ENCODE assay signal across 1 cellular context in genomic region chr5:173494446-173494845, GRCh38.
TF ChIP-seq lines count a peak whose summit lies in the region.

No MANE protein-coding gene starts in this region.

TF ChIP-seq in GM12878, 131 proteins besides CTCF, POLR2A, EP300 and RAD21 (continued from another document):
- TF ChIP-seq, protein P1, sequence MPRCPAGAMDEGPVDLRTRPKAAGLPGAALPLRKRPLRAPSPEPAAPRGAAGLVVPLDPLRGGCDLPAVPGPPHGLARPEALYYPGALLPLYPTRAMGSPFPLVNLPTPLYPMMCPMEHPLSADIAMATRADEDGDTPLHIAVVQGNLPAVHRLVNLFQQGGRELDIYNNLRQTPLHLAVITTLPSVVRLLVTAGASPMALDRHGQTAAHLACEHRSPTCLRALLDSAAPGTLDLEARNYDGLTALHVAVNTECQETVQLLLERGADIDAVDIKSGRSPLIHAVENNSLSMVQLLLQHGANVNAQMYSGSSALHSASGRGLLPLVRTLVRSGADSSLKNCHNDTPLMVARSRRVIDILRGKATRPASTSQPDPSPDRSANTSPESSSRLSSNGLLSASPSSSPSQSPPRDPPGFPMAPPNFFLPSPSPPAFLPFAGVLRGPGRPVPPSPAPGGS (IDR thresholded peaks at IDR 0.05; ENCODE audit: borderline replicate concordance, insufficient read depth, low read depth, low read length, poor library complexity, severe bottlenecking): no peak
